ENCODE assay signal across 1 cellular context in genomic region chr17:8072727-8073461, GRCh38.
TF ChIP-seq lines count a peak whose summit lies in the region.

No MANE protein-coding gene starts in this region.

TF ChIP-seq in H1, 55 proteins besides CTCF, POLR2A, EP300 and RAD21:
- TF ChIP-seq MAFK (IDR thresholded peaks at IDR 0.05; ENCODE audit: low read depth, low read length), result no peak
- TF ChIP-seq EGR1 (IDR thresholded peaks at IDR 0.05; ENCODE audit: borderline replicate concordance, low read depth, low read length), result no peak
- TF ChIP-seq BCL11A (IDR thresholded peaks at IDR 0.05; ENCODE audit: low read depth in 2 of 2, low read length in 2 of 2), result no peak
- TF ChIP-seq POU5F1 (IDR thresholded peaks at IDR 0.05; ENCODE audit: low read depth, low read length), result no peak
- no peak for TF ChIP-seq JUN (IDR thresholded peaks at IDR 0.05; ENCODE audit: low read depth, low read length)
- TF ChIP-seq SRF (IDR thresholded peaks at IDR 0.05; ENCODE audit: low read depth, low read length), result no peak
- peak; percentile 85 for TF ChIP-seq EZH2 (IDR thresholded peaks at IDR 0.05; ENCODE audit: low read depth, low read length, severe bottlenecking)
- no peak for TF ChIP-seq SIRT6 (IDR thresholded peaks at IDR 0.05; ENCODE audit: low read length)
- peak; percentile 60 for TF ChIP-seq RNF2 (IDR thresholded peaks at IDR 0.05; ENCODE audit: borderline replicate concordance, low read depth, low read length, missing control alignments, poor library complexity, severe bottlenecking)
- no peak for TF ChIP-seq CTBP2 (IDR thresholded peaks at IDR 0.05; ENCODE audit: borderline replicate concordance, insufficient read depth, insufficient read length, low read length)
- TF ChIP-seq SIX5 (IDR thresholded peaks at IDR 0.05; ENCODE audit: low read depth, low read length), result no peak
- TF ChIP-seq TAF7 (optimal IDR thresholded peaks at IDR 0.05; ENCODE audit: borderline replicate concordance, low read depth, low read length), result no peak
- TF ChIP-seq KDM4A (IDR thresholded peaks at IDR 0.05; ENCODE audit: low read depth, low read length, severe bottlenecking), result peak; percentile 68
- peak; percentile 63 for TF ChIP-seq SUZ12 (IDR thresholded peaks at IDR 0.05; ENCODE audit: low read length)
- TF ChIP-seq TCF12 (IDR thresholded peaks at IDR 0.05; ENCODE audit: low read depth, low read length), result no peak
- TF ChIP-seq CHD1 (IDR thresholded peaks at IDR 0.05; ENCODE audit: low read depth, low read length), result no peak
- TF ChIP-seq YY1 (IDR thresholded peaks at IDR 0.05; ENCODE audit: low read depth, low read length), result no peak
- no peak for TF ChIP-seq SP1 (IDR thresholded peaks at IDR 0.05; ENCODE audit: low read depth, low read length)
- TF ChIP-seq, protein P1, sequence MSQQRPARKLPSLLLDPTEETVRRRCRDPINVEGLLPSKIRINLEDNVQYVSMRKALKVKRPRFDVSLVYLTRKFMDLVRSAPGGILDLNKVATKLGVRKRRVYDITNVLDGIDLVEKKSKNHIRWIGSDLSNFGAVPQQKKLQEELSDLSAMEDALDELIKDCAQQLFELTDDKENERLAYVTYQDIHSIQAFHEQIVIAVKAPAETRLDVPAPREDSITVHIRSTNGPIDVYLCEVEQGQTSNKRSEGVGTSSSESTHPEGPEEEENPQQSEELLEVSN (IDR thresholded peaks at IDR 0.05), result peak; percentile 70
- TF ChIP-seq PHF8 (conservative IDR thresholded peaks at IDR 0.05; ENCODE audit: low read depth, low read length), result no peak
- TF ChIP-seq KDM5A (IDR thresholded peaks at IDR 0.05; ENCODE audit: low read length), result no peak
- no peak for TF ChIP-seq KDM1A (IDR thresholded peaks at IDR 0.05; ENCODE audit: borderline replicate concordance, low read length)
- no peak for TF ChIP-seq CHD7 (IDR thresholded peaks at IDR 0.05; ENCODE audit: insufficient replicate concordance, low read length)
- TF ChIP-seq SAP30 (IDR thresholded peaks at IDR 0.05; ENCODE audit: insufficient read depth, insufficient replicate concordance, low read length), result no peak
- TF ChIP-seq, protein P2, sequence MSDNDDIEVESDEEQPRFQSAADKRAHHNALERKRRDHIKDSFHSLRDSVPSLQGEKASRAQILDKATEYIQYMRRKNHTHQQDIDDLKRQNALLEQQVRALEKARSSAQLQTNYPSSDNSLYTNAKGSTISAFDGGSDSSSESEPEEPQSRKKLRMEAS (IDR thresholded peaks at IDR 0.05), result peak; percentile 91
